14 cellular contexts compared by ENCODE assay signal in the genomic region with DNA sequence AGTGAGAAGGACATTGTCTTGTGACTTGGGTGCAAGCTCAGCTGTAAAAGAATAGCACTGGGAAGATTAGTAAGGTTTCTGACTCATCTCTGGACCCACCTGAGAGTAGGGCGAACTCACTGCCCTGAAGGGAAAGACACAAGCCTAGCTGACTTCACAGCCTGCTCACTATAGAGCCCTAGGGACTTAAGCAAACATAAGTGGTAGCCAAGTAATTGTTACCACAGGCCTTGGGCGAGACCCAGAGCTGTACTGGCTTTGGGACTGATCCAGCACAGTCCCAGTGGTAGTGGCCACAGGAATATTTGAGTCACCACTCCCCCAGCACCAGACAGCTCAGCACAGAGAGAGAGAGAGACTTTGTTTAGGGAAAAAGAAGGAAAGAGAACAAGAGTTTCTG.
A peak's percentile ranks its signal among the peaks of the same experiment; 100 is the strongest.
DNase-seq lines count a peak whose midpoint lies in the region; ATAC-seq and TF ChIP-seq lines count a peak whose summit lies in the region.
"Had no signal": no experiment of that assay in that cellular context is flagged by ENCODE, and none has a peak within 500 bp of the region (broad histone marks: within the 10 kb centered on the region; RNA-seq: fewer than 3 reads in every experiment).

No MANE protein-coding gene starts in this region.

- no peak overlapping the region for H3K4me3 ChIP-seq in ascending aorta
- no peak overlapping the region for H3K4me3 ChIP-seq in kidney epithelial cell (ENCODE audit: low read depth, low read length)
- H3K4me3 ChIP-seq in ovary: no peak overlapping the region
- H3K4me3 ChIP-seq: BLaER1, transverse colon had no signal

- POLR2A ChIA-PET in T-cell (lab: Charles Lee): no interaction called here

- H3K27me3 ChIP-seq in ascending aorta (no peaks in the 10 kb centered on the region), kidney epithelial cell (ENCODE audit: control insufficient read depth, insufficient read depth, low read length) (no peaks in the 10 kb centered on the region), ovary (no peaks in the 10 kb centered on the region)
- H3K27me3 ChIP-seq: BLaER1, neutrophil, transverse colon had no signal

- peaks cover 6 to 21% (median 13%) of the 10 kb centered on the region in 3 donors for H3K9me3 Mint-ChIP-seq in T-cell

- TF ChIP-seq POLR2A in ovary (IDR thresholded peaks at IDR 0.05): no peak

- no peak for TF ChIP-seq CTCF in AG09319 (IDR thresholded peaks at IDR 0.05; ENCODE audit: low read depth, low read length)
- no peak for TF ChIP-seq CTCF in ascending aorta (IDR thresholded peaks at IDR 0.05)
- no peak for TF ChIP-seq CTCF in kidney epithelial cell (IDR thresholded peaks at IDR 0.05; ENCODE audit: insufficient read depth, low read length, poor library complexity, severe bottlenecking)
- TF ChIP-seq CTCF in ovary (IDR thresholded peaks at IDR 0.05): no peak

- no peaks in the 10 kb centered on the region for H3K4me1 ChIP-seq in ascending aorta
- H3K4me1 ChIP-seq in ovary (ENCODE audit: insufficient read depth): no peaks in the 10 kb centered on the region
- H3K4me1 ChIP-seq: BLaER1, transverse colon had no signal

- CTCF ChIA-PET in T-cell (lab: Charles Lee): no interaction called here

- DNase-seq in AG09319 (ENCODE audit: extremely low read depth, low read depth) (peak; percentile 15), ascending aorta (ENCODE audit: low spot score in 2 of 2) (peak; percentile 27 to 80), kidney epithelial cell (ENCODE audit: low read depth) (peak; percentile 95), NCI-H345 (lab: John Stamatoyannopoulos, UW) (no peak), ovary (no peak), T-cell (no peak)
- no peak for DNase-seq in stimulated activated naive CD4-positive, alpha-beta T cell treated with Interleukin-2 at 50 U/mL for 16 hours (lab: John Stamatoyannopoulos, UW)
- DNase-seq: activated naive CD4-positive, alpha-beta T cell treated with anti-CD3 and anti-CD28 coated beads, Interleukin-2, amount 10 ng/mL, durations not matched to agents 7 days and 5 days; immature natural killer cell; stimulated activated CD4-positive, alpha-beta T cell treated with anti-CD3 and anti-CD28 coated beads, Interleukin-4, amount 100 ng/mL, for 24 hours; transverse colon had no signal

- TF ChIP-seq EP300 in ovary (IDR thresholded peaks at IDR 0.05): no peak

- H3K36me3 ChIP-seq in ascending aorta (no peaks in the 10 kb centered on the region), kidney epithelial cell (ENCODE audit: control insufficient read depth, insufficient read depth, low read length) (no peaks in the 10 kb centered on the region), ovary (no peaks in the 10 kb centered on the region)
- H3K36me3 ChIP-seq: BLaER1, neutrophil, transverse colon had no signal

- intact Hi-C loops in ascending aorta (cut with DNase I) (no loop called here), ovary (cut with DNase I) (no loop called here)

- no peak overlapping the region for H3K27ac Mint-ChIP-seq in T-cell
- H3K27ac Mint-ChIP-seq: activated naive CD4-positive, alpha-beta T cell treated with anti-CD3 and anti-CD28 coated beads, Interleukin-2, amount 10 ng/mL, durations not matched to agents 7 days and 5 days; immature natural killer cell had no signal

- WGBS in ovary, 3 donors: 68 to 89% (median 78%) methylated on average over 2 of the region's 2 CpGs

- no peaks in the 10 kb centered on the region for H3K4me1 Mint-ChIP-seq in T-cell
- H3K4me1 Mint-ChIP-seq: activated naive CD4-positive, alpha-beta T cell treated with anti-CD3 and anti-CD28 coated beads, Interleukin-2, amount 10 ng/mL, durations not matched to agents 7 days and 5 days; immature natural killer cell had no signal

- ATAC-seq in HG02981 (IDR thresholded peaks at IDR 0.05; ENCODE audit: unreplicated experiment) (peak; percentile 59), T-cell (replicated peaks in 1 of 4) (no peak)

- H3K9me3 ChIP-seq in ascending aorta: peaks cover 0 to 14% of the 10 kb centered on the region in 2 donors
- H3K9me3 ChIP-seq in ovary: no peaks in the 10 kb centered on the region
- H3K9me3 ChIP-seq: neutrophil, transverse colon had no signal

- H3K27ac ChIP-seq in ascending aorta: peak overlapping the region; percentile 5 to 78
- H3K27ac ChIP-seq in ovary: no peak overlapping the region
- H3K27ac ChIP-seq: BLaER1, neutrophil, transverse colon had no signal

- H3K27me3 Mint-ChIP-seq in T-cell: peaks cover 0 to 4% of the 10 kb centered on the region in 2 donors

- no peak overlapping the region for H3K4me3 Mint-ChIP-seq in T-cell
- H3K4me3 Mint-ChIP-seq: activated naive CD4-positive, alpha-beta T cell treated with anti-CD3 and anti-CD28 coated beads, Interleukin-2, amount 10 ng/mL, durations not matched to agents 7 days and 5 days; immature natural killer cell had no signal

- no peaks in the 10 kb centered on the region for H3K36me3 Mint-ChIP-seq in T-cell
- H3K36me3 Mint-ChIP-seq: activated naive CD4-positive, alpha-beta T cell treated with anti-CD3 and anti-CD28 coated beads, Interleukin-2, amount 10 ng/mL, durations not matched to agents 7 days and 5 days; immature natural killer cell had no signal

Comparison
In these comparisons a context has a peak if more than half of its experiments do, and no peak if none do; other contexts are left out.
1. DNase-seq: peak in AG09319 (single experiment), ascending aorta (2 of 2) and kidney epithelial cell (single experiment); none in NCI-H345 (single experiment), ovary (0 of 5), T-cell (0 of 34) and stimulated activated naive CD4-positive, alpha-beta T cell treated with Interleukin-2 at 50 U/mL for 16 hours (single experiment).
2. H3K27ac ChIP-seq: peak in ascending aorta (2 of 2); none in ovary (0 of 2).